Comparison of ENCODE assay signal across 1 cellular context in the genomic region with DNA sequence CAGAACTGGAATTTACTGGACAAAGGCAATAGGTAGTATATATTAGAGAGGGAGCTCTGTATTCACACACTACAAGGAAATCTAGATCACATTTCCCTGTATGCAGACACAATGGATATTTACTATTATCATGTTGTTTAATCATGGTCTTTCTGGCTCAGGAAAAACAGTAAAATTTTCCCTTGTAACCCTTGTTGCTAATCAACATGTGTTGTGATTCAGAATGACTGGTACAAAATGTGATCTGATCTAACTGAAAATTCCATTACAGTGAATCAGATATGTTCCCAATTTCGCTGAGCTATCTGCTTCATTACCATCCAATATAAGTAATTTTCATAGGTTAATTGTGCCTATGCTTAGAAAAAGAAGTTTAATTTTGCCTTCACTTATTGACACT.
TF ChIP-seq lines count a peak whose summit lies in the region.

No MANE protein-coding gene starts in this region.

TF ChIP-seq in endothelial cell of umbilical vein, 7 proteins besides CTCF, POLR2A, EP300 and RAD21:
- TF ChIP-seq MYC (IDR thresholded peaks at IDR 0.05; ENCODE audit: low read depth, low read length) (no peak), GATA2 (IDR thresholded peaks at IDR 0.05; ENCODE audit: insufficient read depth, insufficient read length, low read depth, low read length) (peak; percentile 84), FOS (IDR thresholded peaks at IDR 0.05; ENCODE audit: borderline replicate concordance, insufficient read depth, low read length) (peak; percentile 91), EZH2 (IDR thresholded peaks at IDR 0.05; ENCODE audit: borderline replicate concordance, low read depth, low read length, severe bottlenecking) (no peak), POLR2AphosphoS5 (IDR thresholded peaks at IDR 0.05; ENCODE audit: insufficient read depth, low read depth, low read length) (peak; percentile 27), JUN (IDR thresholded peaks at IDR 0.05; ENCODE audit: borderline replicate concordance, insufficient read depth, insufficient read length, low read depth) (peak; percentile 90)
- TF ChIP-seq, protein P1, sequence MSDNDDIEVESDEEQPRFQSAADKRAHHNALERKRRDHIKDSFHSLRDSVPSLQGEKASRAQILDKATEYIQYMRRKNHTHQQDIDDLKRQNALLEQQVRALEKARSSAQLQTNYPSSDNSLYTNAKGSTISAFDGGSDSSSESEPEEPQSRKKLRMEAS (IDR thresholded peaks at IDR 0.05; ENCODE audit: insufficient read depth, insufficient read length), result no peak
